Comparison of ENCODE assay signal across 1 cellular context in the genomic region with DNA sequence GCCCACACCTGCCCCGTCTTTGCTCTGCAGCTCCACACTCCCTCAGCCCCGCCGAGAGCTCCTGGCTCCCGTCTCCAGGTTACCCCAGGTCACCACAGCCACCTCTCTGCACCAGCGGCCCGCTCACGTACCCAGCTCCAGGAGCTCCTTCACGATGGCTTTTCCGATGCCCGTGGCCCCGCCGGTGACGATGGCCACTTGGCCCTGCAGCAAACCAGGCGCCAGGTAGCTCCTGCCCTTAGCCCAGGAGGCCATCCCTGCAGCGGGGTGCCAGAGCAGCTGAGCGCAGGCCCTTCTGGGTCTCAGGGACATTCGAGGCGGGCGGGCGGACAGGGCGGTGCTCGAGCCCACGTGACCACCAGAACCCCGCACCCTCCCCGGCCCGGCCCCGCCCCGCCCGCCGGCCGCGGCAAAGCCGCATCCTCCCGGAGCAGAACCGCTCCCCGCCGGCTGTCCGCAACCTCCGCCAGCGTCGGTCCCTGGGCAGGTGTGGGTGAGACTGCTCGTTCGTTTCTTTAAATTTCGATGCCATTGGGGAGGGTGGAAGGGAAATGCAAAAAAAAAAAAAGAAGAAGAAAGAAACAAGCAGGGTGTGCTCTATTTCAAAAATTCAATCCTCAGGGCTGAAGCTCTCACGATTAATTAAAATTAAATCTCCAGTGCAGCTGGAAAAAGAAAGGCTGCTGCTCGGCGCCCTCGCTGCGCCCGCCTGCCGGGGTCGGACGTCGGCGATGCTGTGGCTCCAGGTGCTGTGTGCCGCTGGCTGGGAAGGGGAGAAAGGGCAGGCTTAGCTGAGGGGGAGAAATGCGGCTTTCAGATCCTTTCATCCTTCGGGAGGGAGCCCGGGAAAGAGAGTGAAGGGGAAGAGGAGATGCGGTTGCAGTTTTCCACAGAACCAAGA.
TF ChIP-seq lines count a peak whose summit lies in the region.

Gene PECR (minus strand): TSS at position 323 of the 901 bp plus-strand sequence. CDS start 68 bp downstream, at position 255.
Gene TMEM169 (plus strand): TSS at position 433 of the 901 bp plus-strand sequence. CDS start 14,045 bp downstream, outside the sequence.

TF ChIP-seq in K562, 482 proteins besides CTCF, POLR2A, EP300 and RAD21 (continued from another document and continues in another):
- TF ChIP-seq, protein P1, sequence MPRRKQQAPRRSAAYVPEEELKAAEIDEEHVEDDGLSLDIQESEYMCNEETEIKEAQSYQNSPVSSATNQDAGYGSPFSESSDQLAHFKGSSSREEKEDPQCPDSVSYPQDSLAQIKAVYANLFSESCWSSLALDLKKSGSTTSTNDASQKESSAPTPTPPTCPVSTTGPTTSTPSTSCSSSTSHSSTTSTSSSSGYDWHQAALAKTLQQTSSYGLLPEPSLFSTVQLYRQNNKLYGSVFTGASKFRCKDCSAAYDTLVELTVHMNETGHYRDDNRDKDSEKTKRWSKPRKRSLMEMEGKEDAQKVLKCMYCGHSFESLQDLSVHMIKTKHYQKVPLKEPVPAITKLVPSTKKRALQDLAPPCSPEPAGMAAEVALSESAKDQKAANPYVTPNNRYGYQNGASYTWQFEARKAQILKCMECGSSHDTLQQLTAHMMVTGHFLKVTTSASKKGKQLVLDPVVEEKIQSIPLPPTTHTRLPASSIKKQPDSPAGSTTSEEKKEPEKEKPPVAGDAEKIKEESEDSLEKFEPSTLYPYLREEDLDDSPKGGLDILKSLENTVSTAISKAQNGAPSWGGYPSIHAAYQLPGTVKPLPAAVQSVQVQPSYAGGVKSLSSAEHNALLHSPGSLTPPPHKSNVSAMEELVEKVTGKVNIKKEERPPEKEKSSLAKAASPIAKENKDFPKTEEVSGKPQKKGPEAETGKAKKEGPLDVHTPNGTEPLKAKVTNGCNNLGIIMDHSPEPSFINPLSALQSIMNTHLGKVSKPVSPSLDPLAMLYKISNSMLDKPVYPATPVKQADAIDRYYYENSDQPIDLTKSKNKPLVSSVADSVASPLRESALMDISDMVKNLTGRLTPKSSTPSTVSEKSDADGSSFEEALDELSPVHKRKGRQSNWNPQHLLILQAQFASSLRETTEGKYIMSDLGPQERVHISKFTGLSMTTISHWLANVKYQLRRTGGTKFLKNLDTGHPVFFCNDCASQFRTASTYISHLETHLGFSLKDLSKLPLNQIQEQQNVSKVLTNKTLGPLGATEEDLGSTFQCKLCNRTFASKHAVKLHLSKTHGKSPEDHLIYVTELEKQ (CRISPR knock-in tag; IDR thresholded peaks at IDR 0.05), result no peak
- TF ChIP-seq FOSL1 (tag; conservative IDR thresholded peaks at IDR 0.05) (no peak), POLR2B (IDR thresholded peaks at IDR 0.05; ENCODE audit: low read depth, partially characterized antibody) (peak; percentile 49), SNRNP70 (optimal IDR thresholded peaks at IDR 0.05; ENCODE audit: low read depth, low read length) (no peak), GTF2E2 (tag; IDR thresholded peaks at IDR 0.05) (no peak), ZNF263 (CRISPR knock-in tag; IDR thresholded peaks at IDR 0.05; ENCODE audit: borderline replicate concordance) (no peak), ZNF830 (CRISPR knock-in tag; IDR thresholded peaks at IDR 0.05) (no peak), XRCC5 (IDR thresholded peaks at IDR 0.05; ENCODE audit: low read depth, low read length) (no peak), ZNF57 (CRISPR knock-in tag; IDR thresholded peaks at IDR 0.05) (no peak), TEAD2 (tag; IDR thresholded peaks at IDR 0.05) (no peak), AFF4 (CRISPR knock-in tag; IDR thresholded peaks at IDR 0.05) (no peak), HMGN3 (IDR thresholded peaks at IDR 0.05; ENCODE audit: borderline replicate concordance, extremely low read depth, insufficient read length, low read depth, low read length) (no peak), GABPB1 (CRISPR knock-in tag; IDR thresholded peaks at IDR 0.05) (0 out of 2 replicates have a peak, but pooled peaks have one; percentile 19), HMGXB4 (CRISPR knock-in tag; IDR thresholded peaks at IDR 0.05) (no peak), ILF3 (IDR thresholded peaks at IDR 0.05; ENCODE audit: borderline replicate concordance) (no peak), MED1 (CRISPR knock-in tag; IDR thresholded peaks at IDR 0.05; ENCODE audit: borderline replicate concordance) (no peak), RFX7 (CRISPR knock-in tag; IDR thresholded peaks at IDR 0.05) (no peak), ZNF431 (CRISPR knock-in tag; IDR thresholded peaks at IDR 0.05) (no peak), CBX8 (IDR thresholded peaks at IDR 0.05; ENCODE audit: borderline replicate concordance, extremely low read depth, low read depth, low read length, poor library complexity, severe bottlenecking) (no peak), DIDO1 (tag; IDR thresholded peaks at IDR 0.05; ENCODE audit: low read depth) (no peak), THRAP3 (IDR thresholded peaks at IDR 0.05; ENCODE audit: borderline replicate concordance) (no peak), DACH1 (IDR thresholded peaks at IDR 0.05; ENCODE audit: partially characterized antibody) (no peak), TFE3 (CRISPR knock-in tag; IDR thresholded peaks at IDR 0.05) (peak; percentile 88), CHD4 (IDR thresholded peaks at IDR 0.05; ENCODE audit: insufficient read depth, insufficient replicate concordance, low read depth, low read length, poor library complexity, severe bottlenecking) (no peak), THRA (IDR thresholded peaks at IDR 0.05) (0 out of 2 replicates have a peak, but pooled peaks have one; percentile 41), ZNF76 (CRISPR knock-in tag; IDR thresholded peaks at IDR 0.05; ENCODE audit: borderline replicate concordance) (no peak), ZNF174 (CRISPR knock-in tag; IDR thresholded peaks at IDR 0.05) (no peak), SREBF2 (CRISPR knock-in tag; IDR thresholded peaks at IDR 0.05) (no peak), HEY1 (CRISPR knock-in tag; IDR thresholded peaks at IDR 0.05; ENCODE audit: borderline replicate concordance) (no peak), MAX (CRISPR knock-in tag; IDR thresholded peaks at IDR 0.05) (no peak; the same call in 1 of the 2 replicates), SMARCE1 (IDR thresholded peaks at IDR 0.05) (no peak), CEBPG (CRISPR knock-in tag; IDR thresholded peaks at IDR 0.05) (no peak), CEBPG (tag; conservative IDR thresholded peaks at IDR 0.05 in 1 of 2, IDR thresholded peaks at IDR 0.05 in 1 of 2) (no peak), PHF8 (IDR thresholded peaks at IDR 0.05; ENCODE audit: borderline replicate concordance, low read length) (peak; percentile 71; the same call in 1 of the 2 replicates), ARID2 (IDR thresholded peaks at IDR 0.05) (no peak), ZBTB33 (CRISPR knock-in tag; IDR thresholded peaks at IDR 0.05) (0 out of 2 replicates have a peak, but pooled peaks have one; percentile 35), CGGBP1 (CRISPR knock-in tag; IDR thresholded peaks at IDR 0.05) (no peak), HDAC3 (IDR thresholded peaks at IDR 0.05; ENCODE audit: borderline replicate concordance, partially characterized antibody) (no peak), RFX1 (IDR thresholded peaks at IDR 0.05) (peak; percentile 58; the same call in 1 of the 2 replicates), CBX1 (IDR thresholded peaks at IDR 0.05; ENCODE audit: low read depth) (0 out of 2 replicates have a peak, but pooled peaks have one; percentile 32), FOXA1 (IDR thresholded peaks at IDR 0.05; ENCODE audit: borderline replicate concordance) (no peak)
- TF ChIP-seq, protein P2, sequence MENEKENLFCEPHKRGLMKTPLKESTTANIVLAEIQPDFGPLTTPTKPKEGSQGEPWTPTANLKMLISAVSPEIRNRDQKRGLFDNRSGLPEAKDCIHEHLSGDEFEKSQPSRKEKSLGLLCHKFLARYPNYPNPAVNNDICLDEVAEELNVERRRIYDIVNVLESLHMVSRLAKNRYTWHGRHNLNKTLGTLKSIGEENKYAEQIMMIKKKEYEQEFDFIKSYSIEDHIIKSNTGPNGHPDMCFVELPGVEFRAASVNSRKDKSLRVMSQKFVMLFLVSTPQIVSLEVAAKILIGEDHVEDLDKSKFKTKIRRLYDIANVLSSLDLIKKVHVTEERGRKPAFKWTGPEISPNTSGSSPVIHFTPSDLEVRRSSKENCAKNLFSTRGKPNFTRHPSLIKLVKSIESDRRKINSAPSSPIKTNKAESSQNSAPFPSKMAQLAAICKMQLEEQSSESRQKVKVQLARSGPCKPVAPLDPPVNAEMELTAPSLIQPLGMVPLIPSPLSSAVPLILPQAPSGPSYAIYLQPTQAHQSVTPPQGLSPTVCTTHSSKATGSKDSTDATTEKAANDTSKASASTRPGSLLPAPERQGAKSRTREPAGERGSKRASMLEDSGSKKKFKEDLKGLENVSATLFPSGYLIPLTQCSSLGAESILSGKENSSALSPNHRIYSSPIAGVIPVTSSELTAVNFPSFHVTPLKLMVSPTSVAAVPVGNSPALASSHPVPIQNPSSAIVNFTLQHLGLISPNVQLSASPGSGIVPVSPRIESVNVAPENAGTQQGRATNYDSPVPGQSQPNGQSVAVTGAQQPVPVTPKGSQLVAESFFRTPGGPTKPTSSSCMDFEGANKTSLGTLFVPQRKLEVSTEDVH (IDR thresholded peaks at IDR 0.05; ENCODE audit: low read depth, partially characterized antibody), result no peak
